Comparison of ENCODE assay signal across 25 cellular contexts in the genomic region with DNA sequence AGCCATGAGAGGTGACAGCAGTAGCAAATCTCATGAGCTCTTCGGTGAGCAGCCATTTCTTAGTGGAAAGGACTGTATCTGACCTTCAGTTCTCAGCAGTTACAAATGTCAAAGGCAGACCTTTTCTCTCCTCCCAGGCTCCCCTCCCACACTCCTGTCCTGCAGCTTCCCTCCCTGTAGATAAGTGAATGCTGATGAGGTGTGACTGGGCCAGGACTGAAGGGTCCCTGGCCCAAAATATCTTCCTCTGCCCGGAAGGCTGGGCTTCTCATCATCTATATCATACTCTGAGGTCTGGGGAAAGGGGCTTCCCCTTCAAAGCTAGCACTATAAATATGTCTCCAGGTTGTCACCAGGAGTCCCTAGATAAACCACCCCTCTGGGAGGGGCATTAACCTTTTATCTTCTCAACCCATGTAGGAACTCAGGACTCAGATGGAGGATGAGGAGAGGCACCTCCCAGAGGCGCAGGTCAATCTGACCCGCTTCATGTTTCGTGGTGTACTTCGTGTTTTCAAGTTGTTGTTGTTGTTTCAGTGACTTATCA. TPM values are rescaled to one million over a fixed set of nuclear protein-coding genes. Genes with fewer than 3 reads are reported as not detected.
"Had no signal": no experiment of that assay in that cellular context is flagged by ENCODE, and none has a peak within 500 bp of the region (broad histone marks: within the 10 kb centered on the region; RNA-seq: fewer than 3 reads in every experiment).

No MANE protein-coding gene starts in this region.

- H3K36me3 ChIP-seq: upper lobe of left lung had no signal

- H3K27ac Mint-ChIP-seq: activated CD4-positive, alpha-beta T cell treated with anti-CD3 and anti-CD28 coated beads, Interleukin-2, amount 10 ng/mL, durations not matched to agents 24 days and 14 days; activated naive CD4-positive, alpha-beta T cell treated with anti-CD3 and anti-CD28 coated beads, Interleukin-2, amount 10 ng/mL, durations not matched to agents 7 days and 5 days had no signal

- H3K27me3 ChIP-seq: testis, upper lobe of left lung had no signal

- H3K4me3 Mint-ChIP-seq: activated CD4-positive, alpha-beta T cell treated with anti-CD3 and anti-CD28 coated beads, Interleukin-2, amount 10 ng/mL, durations not matched to agents 24 days and 14 days; activated naive CD4-positive, alpha-beta T cell treated with anti-CD3 and anti-CD28 coated beads, Interleukin-2, amount 10 ng/mL, durations not matched to agents 7 days and 5 days; nephron had no signal

- H3K27ac ChIP-seq: dorsolateral prefrontal cortex, testis, upper lobe of left lung had no signal

- H3K9me3 Mint-ChIP-seq: activated CD4-positive, alpha-beta T cell treated with anti-CD3 and anti-CD28 coated beads, Interleukin-2, amount 10 ng/mL, durations not matched to agents 24 days and 14 days; activated naive CD4-positive, alpha-beta T cell treated with anti-CD3 and anti-CD28 coated beads, Interleukin-2, amount 10 ng/mL, durations not matched to agents 7 days and 5 days; nephron had no signal

- H3K9me3 ChIP-seq: testis, upper lobe of left lung had no signal

- DNase-seq: activated CD4-positive, alpha-beta T cell treated with anti-CD3 and anti-CD28 coated beads, Interleukin-2, amount 10 ng/mL, durations not matched to agents 24 days and 14 days; activated CD4-positive, CD25-positive, alpha-beta regulatory T cell; activated CD8-positive, alpha-beta memory T cell treated with anti-CD3 and anti-CD28 coated beads for 24 hours; activated CD8-positive, alpha-beta memory T cell treated with anti-CD3 and anti-CD28 coated beads, Interleukin-2, amount 50 U/mL, for 48 hours; activated effector memory CD4-positive, alpha-beta T cell treated with Interleukin-2 at 50 U/mL for 16 hours; activated naive CD4-positive, alpha-beta T cell treated with anti-CD3 and anti-CD28 coated beads, Interleukin-2, amount 10 ng/mL, durations not matched to agents 7 days and 5 days; activated T-cell treated with anti-CD3 and anti-CD28 coated beads, Interleukin-2, amount 50 U/mL, for 48 hours; caudate nucleus; dorsolateral prefrontal cortex; foreskin melanocyte; glutamatergic neuron; hippocampal formation; islet precursor cell; midbrain; occipital lobe; retina; stimulated activated CD4-positive, alpha-beta T cell treated with anti-CD3 and anti-CD28 coated beads, Interleukin-2, amount 100 ng/mL, for 24 hours; T-helper 1 cell; T-helper 9 cell; testis; upper lobe of left lung had no signal

- H3K4me3 ChIP-seq: dorsolateral prefrontal cortex, lung, testis, upper lobe of left lung had no signal

RNA-seq across cellular contexts. Expression of gene FALEC, which starts 30.0 kb away (rescaled TPM):
- total RNA-seq: activated CD4-positive, alpha-beta T cell treated with anti-CD3 and anti-CD28 coated beads, Interleukin-2, amount 10 ng/mL, durations not matched to agents 24 days and 14 days; epithelial cell of proximal tubule; lung; posterior vena cava had no signal
